Comparison of ENCODE assay signal across 8 cellular contexts in genomic region chr18:76450452-76450851, GRCh38. TPM values are rescaled to one million over a fixed set of nuclear protein-coding genes. Genes with fewer than 3 reads are reported as not detected.
DNase-seq lines count a peak whose midpoint lies in the region; ATAC-seq and TF ChIP-seq lines count a peak whose summit lies in the region.

No MANE protein-coding gene starts in this region.

- no peak for TF ChIP-seq CTCF in dorsolateral prefrontal cortex (IDR thresholded peaks at IDR 0.05 in 54 of 56, conservative IDR thresholded peaks at IDR 0.05 in 2 of 56; ENCODE audit: low read depth in 1 of 56, partially characterized antibody in 56 of 56)

- peak overlapping the region; percentile 62 for H3K9ac ChIP-seq in muscle layer of colon (ENCODE audit: low read length)

- H3K9me3 ChIP-seq in muscle layer of colon (ENCODE audit: low read length) = no peaks in the 10 kb centered on the region

- H3K9me3 Mint-ChIP-seq in stimulated activated naive CD8-positive, alpha-beta T cell treated with anti-CD3 and anti-CD28 coated beads, Interleukin-15, Interleukin-2, amounts not matched to agents 100 ng/mL and 50 ng/mL, for 24 hours = no peaks in the 10 kb centered on the region

- peak overlapping the region; percentile 87 for H3K27ac Mint-ChIP-seq in stimulated activated naive CD8-positive, alpha-beta T cell treated with anti-CD3 and anti-CD28 coated beads, Interleukin-15, Interleukin-2, amounts not matched to agents 100 ng/mL and 50 ng/mL, for 24 hours

- H3K4me3 Mint-ChIP-seq in stimulated activated naive CD8-positive, alpha-beta T cell treated with anti-CD3 and anti-CD28 coated beads, Interleukin-15, Interleukin-2, amounts not matched to agents 100 ng/mL and 50 ng/mL, for 24 hours = peak overlapping the region; percentile 86

- H3K27me3 ChIP-seq in dorsolateral prefrontal cortex = no peaks in the 10 kb centered on the region
- H3K27me3 ChIP-seq in muscle layer of colon (ENCODE audit: control insufficient read depth in 1 of 2, insufficient read depth in 2 of 2, low read length in 2 of 2) = no peaks in the 10 kb centered on the region

- no peaks in the 10 kb centered on the region for H3K36me3 Mint-ChIP-seq in stimulated activated naive CD8-positive, alpha-beta T cell treated with anti-CD3 and anti-CD28 coated beads, Interleukin-15, Interleukin-2, amounts not matched to agents 100 ng/mL and 50 ng/mL, for 24 hours (ENCODE audit: low read depth)

- intact Hi-C loops in dorsolateral prefrontal cortex (cut with DNase I) = no loop called here

- H3K4me3 ChIP-seq in dorsolateral prefrontal cortex (peak overlapping the region; percentile 29 to 76 (median 64)), muscle layer of colon (ENCODE audit: low read depth in 1 of 2, low read length in 2 of 2) (peak overlapping the region; percentile 62 to 69)

- H3K27ac ChIP-seq in dorsolateral prefrontal cortex (peak overlapping the region in 55 of 59 donors; percentile 3 to 84 (median 68)), muscle layer of colon (ENCODE audit: low read depth, low read length) (peak overlapping the region; percentile 87)

- peaks cover 51% of the 10 kb centered on the region for H3K4me1 Mint-ChIP-seq in stimulated activated naive CD8-positive, alpha-beta T cell treated with anti-CD3 and anti-CD28 coated beads, Interleukin-15, Interleukin-2, amounts not matched to agents 100 ng/mL and 50 ng/mL, for 24 hours (ENCODE audit: low read depth)

- ATAC-seq in stimulated activated naive CD8-positive, alpha-beta T cell treated with anti-CD3 and anti-CD28 coated beads, Interleukin-15, Interleukin-2, amounts not matched to agents 100 U/mL and 50 U/mL, for 24 hours = no peak
- no peak for ATAC-seq in HG02884 (IDR thresholded peaks at IDR 0.05; ENCODE audit: unreplicated experiment)

- DNase-seq in stimulated activated naive CD8-positive, alpha-beta T cell treated with anti-CD3 and anti-CD28 coated beads, Interleukin-15, Interleukin-2, amounts not matched to agents 100 U/mL and 50 U/mL, for 24 hours = no peak
- peak in 1 of 10 donors; percentile 31 for DNase-seq in dorsolateral prefrontal cortex
- no peak for DNase-seq in stimulated activated CD4-positive, alpha-beta T cell treated with anti-CD3 and anti-CD28 coated beads, Interleukin-4, amount 100 ng/mL, for 4 hours
- no peak for DNase-seq in stimulated activated CD4-positive, alpha-beta T cell treated with anti-CD3 and anti-CD28 coated beads, Interleukin-4, amount 100 ng/mL, for 1 hour
- no peak for DNase-seq in NCI-H2081 (lab: John Stamatoyannopoulos, UW)

- H3K36me3 ChIP-seq in muscle layer of colon (ENCODE audit: insufficient read depth, low read length) = no peaks in the 10 kb centered on the region

- H3K27me3 Mint-ChIP-seq in stimulated activated naive CD8-positive, alpha-beta T cell treated with anti-CD3 and anti-CD28 coated beads, Interleukin-15, Interleukin-2, amounts not matched to agents 100 ng/mL and 50 ng/mL, for 24 hours = no peaks in the 10 kb centered on the region

- H3K4me1 ChIP-seq in muscle layer of colon (ENCODE audit: insufficient read depth, low read length) = peaks cover 79% of the 10 kb centered on the region

RNA-seq across cellular contexts. Expression of gene ZNF516, which starts 44.6 kb away (rescaled TPM):
- total RNA-seq in dorsolateral prefrontal cortex = 10 to 100 TPM; 11.2 to 62.4 (median 28.3) TPM
